ENCODE assay signal across 14 cellular contexts in the genomic region with DNA sequence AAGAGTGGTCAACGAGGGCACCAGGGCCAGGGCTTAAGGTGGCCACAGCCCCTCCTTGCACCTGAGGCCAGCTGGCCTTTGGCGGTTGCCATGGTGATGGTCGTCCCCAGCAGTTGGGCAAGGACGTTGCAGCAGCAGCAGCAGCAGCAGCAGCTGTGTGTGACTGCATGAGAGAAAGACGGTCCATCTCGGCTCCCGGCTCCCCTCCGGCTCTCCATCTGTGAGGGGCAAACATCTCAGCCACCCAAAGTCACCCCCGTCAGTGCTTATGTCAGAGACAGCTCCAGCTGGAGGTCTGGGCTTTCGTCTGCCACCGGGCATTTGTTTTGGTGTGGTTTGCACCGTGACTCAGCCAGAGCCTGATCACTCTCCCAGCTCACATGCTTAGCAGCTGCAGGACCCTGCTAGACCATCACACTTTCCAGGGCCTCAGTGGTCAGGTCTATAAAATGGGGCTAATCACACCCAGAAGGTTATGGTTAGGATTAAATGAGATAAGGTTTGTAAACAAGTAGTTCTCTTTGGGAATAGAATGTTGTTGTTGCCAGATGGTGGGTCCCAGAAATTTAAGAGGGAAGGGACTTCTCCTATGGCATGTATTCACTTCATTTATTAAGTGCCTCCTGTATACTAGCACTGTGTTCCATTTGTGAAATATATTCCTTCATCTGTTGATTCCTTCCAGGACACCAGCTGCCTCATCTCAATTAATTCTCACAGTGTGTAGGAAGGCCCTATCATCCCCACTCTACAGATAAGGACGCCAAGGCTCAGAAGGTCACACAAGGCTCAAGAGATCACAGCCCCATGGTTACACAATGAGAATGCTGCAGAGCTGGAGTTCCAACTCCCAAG.
DNase-seq lines count a peak whose midpoint lies in the region; ATAC-seq and TF ChIP-seq lines count a peak whose summit lies in the region.
"Had no signal": no experiment of that assay in that cellular context is flagged by ENCODE, and none has a peak within 500 bp of the region (broad histone marks: within the 10 kb centered on the region; RNA-seq: fewer than 3 reads in every experiment).

No MANE protein-coding gene starts in this region.

- H3K36me3 ChIP-seq in mesendoderm (ENCODE audit: control insufficient read depth, insufficient read depth, low read length) (no peaks in the 10 kb centered on the region), heart right ventricle (no peaks in the 10 kb centered on the region)

- H3K56ac ChIP-seq in mesendoderm (ENCODE audit: low read length) = no peak overlapping the region

- no peak overlapping the region for H2BK120ac ChIP-seq in mesendoderm (ENCODE audit: low read depth, low read length)

- no peaks in the 10 kb centered on the region for H3K9me3 Mint-ChIP-seq in osteocyte (ENCODE audit: unreplicated experiment)
- H3K9me3 Mint-ChIP-seq: natural killer cell treated with Interleukin-12 subunit alpha and Interleukin-12 subunit beta and Interleukin-15 and Interleukin-18, amount 100 ng/mL, for 72 hours had no signal

- H3K27me3 Mint-ChIP-seq in osteocyte (ENCODE audit: unreplicated experiment) = peaks cover 2% of the 10 kb centered on the region
- H3K27me3 Mint-ChIP-seq: stimulated activated memory B cell treated with anti-CD40 and anti-IgM and Interleukin-4, amounts not matched to agents 10 μg/mL and 1 μg/mL and 100 μg/mL, for 72 hours had no signal

- H3K4me1 Mint-ChIP-seq in osteocyte (ENCODE audit: unreplicated experiment) = no peaks in the 10 kb centered on the region
- H3K4me1 Mint-ChIP-seq: stimulated activated memory B cell treated with anti-CD40 and anti-IgM and Interleukin-4, amounts not matched to agents 10 μg/mL and 1 μg/mL and 100 μg/mL, for 72 hours had no signal

- H3K23ac ChIP-seq in mesendoderm (ENCODE audit: low read length) = no peak overlapping the region

- H3K4ac ChIP-seq in mesendoderm (ENCODE audit: low read depth, low read length) = no peak overlapping the region

- H3K79me2 ChIP-seq in mesendoderm (ENCODE audit: control insufficient read depth, insufficient read depth, low read length) = no peaks in the 10 kb centered on the region

- H3K27ac Mint-ChIP-seq in osteocyte (ENCODE audit: unreplicated experiment) = no peak overlapping the region
- H3K27ac Mint-ChIP-seq: natural killer cell treated with Interleukin-12 subunit alpha and Interleukin-12 subunit beta and Interleukin-15 and Interleukin-18, amount 100 ng/mL, for 72 hours; stimulated activated memory B cell treated with anti-CD40 and anti-IgM and Interleukin-4, amounts not matched to agents 10 μg/mL and 1 μg/mL and 100 μg/mL, for 72 hours had no signal

- no peaks in the 10 kb centered on the region for H3K36me3 Mint-ChIP-seq in osteocyte (ENCODE audit: unreplicated experiment)
- H3K36me3 Mint-ChIP-seq: natural killer cell treated with Interleukin-12 subunit alpha and Interleukin-12 subunit beta and Interleukin-15 and Interleukin-18, amount 100 ng/mL, for 72 hours; stimulated activated memory B cell treated with anti-CD40 and anti-IgM and Interleukin-4, amounts not matched to agents 10 μg/mL and 1 μg/mL and 100 μg/mL, for 72 hours had no signal

- H3K18ac ChIP-seq in mesendoderm (ENCODE audit: low read length) = no peak overlapping the region

- H3K4me3 Mint-ChIP-seq in osteocyte (ENCODE audit: unreplicated experiment) = no peak overlapping the region
- H3K4me3 Mint-ChIP-seq: natural killer cell treated with Interleukin-12 subunit alpha and Interleukin-12 subunit beta and Interleukin-15 and Interleukin-18, amount 100 ng/mL, for 72 hours; stimulated activated memory B cell treated with anti-CD40 and anti-IgM and Interleukin-4, amounts not matched to agents 10 μg/mL and 1 μg/mL and 100 μg/mL, for 72 hours had no signal

- intact Hi-C loops in heart right ventricle (cut with DNase I) = no loop called here

- no peak overlapping the region for H2AK5ac ChIP-seq in mesendoderm (ENCODE audit: low read length)

- no peak overlapping the region for H3K4me3 ChIP-seq in mesendoderm (ENCODE audit: low read length)
- no peak overlapping the region for H3K4me3 ChIP-seq in heart right ventricle

- H3K27ac ChIP-seq in mesendoderm (ENCODE audit: low read depth, low read length) = no peak overlapping the region
- H3K27ac ChIP-seq in heart right ventricle = no peak overlapping the region

- H4K5ac ChIP-seq in mesendoderm (ENCODE audit: low read length) = no peak overlapping the region

- no peak overlapping the region for H2BK15ac ChIP-seq in mesendoderm (replicated peaks; ENCODE audit: low read depth)

- H3K4me2 ChIP-seq in mesendoderm (ENCODE audit: low read length) = no peak overlapping the region

- ATAC-seq in HG02763 (IDR thresholded peaks at IDR 0.05; ENCODE audit: unreplicated experiment) = no peak
- ATAC-seq in heart right ventricle = no peak
- ATAC-seq: natural killer cell treated with Interleukin-12 subunit alpha and Interleukin-12 subunit beta and Interleukin-15 and Interleukin-18, amount 100 ng/mL, for 72 hours; sciatic nerve; stimulated activated memory B cell treated with anti-CD40 and anti-IgM and Interleukin-4, amounts not matched to agents 10 μg/mL and 1 μg/mL and 100 μg/mL, for 72 hours had no signal

- H3K9ac ChIP-seq in mesendoderm (ENCODE audit: low read length) = no peak overlapping the region

- DNase-seq in Daoy (ENCODE audit: low read depth) (peak; percentile 85), NCI-H1417 treated with DMSO at 0.1 percent for 48 hours (lab: John Stamatoyannopoulos, UW) (peak; percentile 88), RPMI7951 (ENCODE audit: low read depth) (peak; percentile 66), mesendoderm (peak; percentile 11), heart right ventricle (no peak), osteocyte (ENCODE audit: extremely low spot score, unreplicated experiment) (no peak), NCI-H2107 (lab: John Stamatoyannopoulos, UW) (no peak)
- DNase-seq: GF-D8, KG1, T-helper 9 cell had no signal

- no peaks in the 10 kb centered on the region for H3K27me3 ChIP-seq in mesendoderm (ENCODE audit: insufficient read depth, low read length, poor library complexity)
- H3K27me3 ChIP-seq in heart right ventricle = peaks cover 0 to 48% (median 28%) of the 10 kb centered on the region in 7 donors

- H3K4me1 ChIP-seq in mesendoderm (ENCODE audit: control insufficient read depth, low read depth, low read length) = no peaks in the 10 kb centered on the region
- no peaks in the 10 kb centered on the region for H3K4me1 ChIP-seq in heart right ventricle

- TF ChIP-seq CTCF in heart right ventricle (IDR thresholded peaks at IDR 0.05) (no peak), osteocyte (IDR thresholded peaks at IDR 0.05) (no peak)

- H4K8ac ChIP-seq in mesendoderm (ENCODE audit: low read depth, low read length) = no peak overlapping the region

- no peaks in the 10 kb centered on the region for H3K9me3 ChIP-seq in heart right ventricle

- no peaks in the 10 kb centered on the region for H3K79me1 ChIP-seq in mesendoderm (ENCODE audit: low read length)

- no CpG with 5 or more reads among the region's 13 CpGs for WGBS in mesendoderm (ENCODE audit: extremely low coverage, insufficient coverage, low lambda C conversion rate)
- 46 to 48% methylated on average over 13 of the region's 13 CpGs for WGBS in heart right ventricle, 2 donors

- H2BK5ac ChIP-seq in mesendoderm (ENCODE audit: low read length) = no peak overlapping the region

Comparison
In these comparisons a context has a peak if more than half of its experiments do, and no peak if none do; other contexts are left out.
1. DNase-seq: peak in Daoy (single experiment), NCI-H1417 treated with DMSO at 0.1 percent for 48 hours (single experiment), RPMI7951 (single experiment) and mesendoderm (single experiment); none in heart right ventricle (0 of 2), osteocyte (single experiment) and NCI-H2107 (single experiment).